In the genomic region with DNA sequence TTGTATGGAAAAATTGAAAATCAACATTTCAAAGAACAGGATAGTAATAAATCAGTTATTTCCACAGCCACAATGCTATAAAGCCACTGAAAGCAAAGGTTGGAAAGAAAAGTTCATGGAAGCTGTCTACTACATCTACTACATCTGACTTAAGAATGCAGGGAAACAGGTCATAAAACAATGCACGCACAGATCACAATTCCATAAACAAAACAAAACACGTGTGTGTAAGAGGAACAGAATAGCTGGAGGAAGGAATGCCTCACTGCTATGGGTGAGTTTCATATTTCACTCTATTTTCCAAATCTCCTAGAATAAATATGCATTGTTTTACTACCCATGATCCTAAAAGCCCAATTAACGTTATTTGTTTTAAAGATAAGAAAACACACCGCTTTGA, we compare ENCODE assay signal across 25 cellular contexts.
"Had no signal": no experiment of that assay in that cellular context is flagged by ENCODE, and none has a peak within 500 bp of the region (broad histone marks: within the 10 kb centered on the region; RNA-seq: fewer than 3 reads in every experiment).

No MANE protein-coding gene starts in this region.

- H3K27ac Mint-ChIP-seq: activated B cell treated with CpG ODN at 0.5 μM for 24 hours; activated CD4-positive, alpha-beta T cell treated with anti-CD3 and anti-CD28 coated beads, Interleukin-2, amount 10 ng/mL, durations not matched to agents 24 days and 14 days; activated CD8-positive, alpha-beta memory T cell treated with anti-CD3 and anti-CD28 coated beads, Interleukin-2, amount 10 ng/mL, durations not matched to agents 7 days and 5 days; activated naive CD4-positive, alpha-beta T cell treated with anti-CD3 and anti-CD28 coated beads, Interleukin-2, amount 50 U/mL, for 24 hours; activated T-cell treated with anti-CD3 and anti-CD28 coated beads, Interleukin-2, amount 50 U/mL, for 24 hours; activated T-helper 1 cell treated with anti-CD3 and anti-CD28 coated beads, Interleukin-12 subunit alpha, Interleukin-12 subunit beta, Interleukin-2, Interleukin-4 antibody, amounts not matched to agents 30 ng/mL and 10 ng/mL and 1 ng/mL, durations not matched to agents 14 hours and 24 hours and 36 hours; T-helper 17 cell had no signal

- H3K4me1 ChIP-seq: ascending aorta, body of pancreas had no signal

- H3K9me3 Mint-ChIP-seq: activated B cell treated with CpG ODN at 0.5 μM for 24 hours; activated CD4-positive, alpha-beta T cell treated with anti-CD3 and anti-CD28 coated beads, Interleukin-2, amount 10 ng/mL, durations not matched to agents 24 days and 14 days; activated naive CD4-positive, alpha-beta T cell treated with anti-CD3 and anti-CD28 coated beads, Interleukin-2, amount 50 U/mL, for 24 hours; activated T-cell treated with anti-CD3 and anti-CD28 coated beads, Interleukin-2, amount 50 U/mL, for 24 hours; activated T-helper 1 cell treated with anti-CD3 and anti-CD28 coated beads, Interleukin-12 subunit alpha, Interleukin-12 subunit beta, Interleukin-2, Interleukin-4 antibody, amounts not matched to agents 30 ng/mL and 10 ng/mL and 1 ng/mL, durations not matched to agents 14 hours and 24 hours and 36 hours had no signal

- DNase-seq: activated B cell treated with CpG ODN at 0.5 μM for 24 hours; activated CD4-positive, alpha-beta T cell treated with anti-CD3 and anti-CD28 coated beads for 1 hour; activated CD4-positive, alpha-beta T cell treated with anti-CD3 and anti-CD28 coated beads, Interleukin-2, amount 10 ng/mL, durations not matched to agents 24 days and 14 days; activated CD4-positive, alpha-beta T cell treated with anti-CD3 and anti-CD28 coated beads, Interleukin-2, amount 50 U/mL, for 48 hours; activated CD8-positive, alpha-beta memory T cell treated with anti-CD3 and anti-CD28 coated beads, Interleukin-2, amount 10 ng/mL, durations not matched to agents 7 days and 5 days; activated effector memory CD4-positive, alpha-beta T cell treated with Interleukin-2 at 50 U/mL for 16 hours; activated naive CD4-positive, alpha-beta T cell; activated T-cell treated with anti-CD3 and anti-CD28 coated beads, Interleukin-2, amount 50 U/mL, for 24 hours; amniotic stem cell; body of pancreas; central memory CD4-positive, alpha-beta T cell; KG1; MM.1S; NCI-H1105; NCI-H1436 treated with DMSO at 0.1 percent for 48 hours; NCI-H187; NCI-H2081; NCI-H510A treated with DMSO at 0.1 percent for 48 hours; NCI-H69; SHP77 treated with DMSO at 0.1 percent for 48 hours; T-helper 17 cell; T-helper 9 cell had no signal

- H3K4me3 Mint-ChIP-seq: activated B cell treated with CpG ODN at 0.5 μM for 24 hours; activated CD4-positive, alpha-beta T cell treated with anti-CD3 and anti-CD28 coated beads, Interleukin-2, amount 10 ng/mL, durations not matched to agents 24 days and 14 days; activated CD8-positive, alpha-beta memory T cell treated with anti-CD3 and anti-CD28 coated beads, Interleukin-2, amount 10 ng/mL, durations not matched to agents 7 days and 5 days; activated naive CD4-positive, alpha-beta T cell treated with anti-CD3 and anti-CD28 coated beads, Interleukin-2, amount 50 U/mL, for 24 hours; activated T-cell treated with anti-CD3 and anti-CD28 coated beads, Interleukin-2, amount 50 U/mL, for 24 hours; activated T-helper 1 cell treated with anti-CD3 and anti-CD28 coated beads, Interleukin-12 subunit alpha, Interleukin-12 subunit beta, Interleukin-2, Interleukin-4 antibody, amounts not matched to agents 30 ng/mL and 10 ng/mL and 1 ng/mL, durations not matched to agents 14 hours and 24 hours and 36 hours; T-helper 17 cell had no signal

- H3K4me1 Mint-ChIP-seq: activated B cell treated with CpG ODN at 0.5 μM for 24 hours; activated CD4-positive, alpha-beta T cell treated with anti-CD3 and anti-CD28 coated beads, Interleukin-2, amount 10 ng/mL, durations not matched to agents 24 days and 14 days; activated CD8-positive, alpha-beta memory T cell treated with anti-CD3 and anti-CD28 coated beads, Interleukin-2, amount 10 ng/mL, durations not matched to agents 7 days and 5 days; activated naive CD4-positive, alpha-beta T cell treated with anti-CD3 and anti-CD28 coated beads, Interleukin-2, amount 50 U/mL, for 24 hours had no signal

- H3K27me3 ChIP-seq: ascending aorta, body of pancreas had no signal

- H3K27ac ChIP-seq: ascending aorta, body of pancreas had no signal

- H3K9me3 ChIP-seq: ascending aorta, body of pancreas had no signal

- H3K4me3 ChIP-seq: ascending aorta, body of pancreas had no signal

- H3K27me3 Mint-ChIP-seq: activated B cell treated with CpG ODN at 0.5 μM for 24 hours; activated CD4-positive, alpha-beta T cell treated with anti-CD3 and anti-CD28 coated beads, Interleukin-2, amount 10 ng/mL, durations not matched to agents 24 days and 14 days; activated CD8-positive, alpha-beta memory T cell treated with anti-CD3 and anti-CD28 coated beads, Interleukin-2, amount 10 ng/mL, durations not matched to agents 7 days and 5 days; activated naive CD4-positive, alpha-beta T cell treated with anti-CD3 and anti-CD28 coated beads, Interleukin-2, amount 50 U/mL, for 24 hours; activated T-cell treated with anti-CD3 and anti-CD28 coated beads, Interleukin-2, amount 50 U/mL, for 24 hours; T-helper 17 cell had no signal
